8 cellular contexts compared by ENCODE assay signal in genomic region chr3:179653106-179653776, GRCh38. TPM values are rescaled to one million over a fixed set of nuclear protein-coding genes. Genes with fewer than 3 reads are reported as not detected.
A peak's percentile ranks its signal among the peaks of the same experiment; 100 is the strongest.
DNase-seq lines count a peak whose midpoint lies in the region; ATAC-seq, FAIRE-seq and TF ChIP-seq lines count a peak whose summit lies in the region.

No MANE protein-coding gene starts in this region.

- peak overlapping the region; percentile 93 for H3K9ac ChIP-seq in astrocyte (ENCODE audit: low read length)

- DNase-seq in NCI-H128 (lab: John Stamatoyannopoulos, UW; ENCODE audit: unreplicated experiment), result peak; percentile 34
- DNase-seq in T-helper 2 cell treated with Interferon-gamma antibody and Interleukin-4, amounts not matched to agents 5 μg/mL and 100 μg/mL, for 36 hours (ENCODE audit: low spot score), result peak; percentile 54
- peak; percentile 76 for DNase-seq in astrocyte (ENCODE audit: low read depth)
- peak; percentile 85 for DNase-seq in hepatocyte (ENCODE audit: low spot score)
- peak; percentile 93 for DNase-seq in retina
- no peak for DNase-seq in OCI-M2 (lab: John Stamatoyannopoulos, UW; ENCODE audit: unreplicated experiment)

- peaks cover 19% of the 10 kb centered on the region for H3K36me3 Mint-ChIP-seq in T-helper 2 cell treated with Interferon-gamma antibody and Interleukin-4, amounts not matched to agents 5 μg/mL and 100 μg/mL, for 36 hours (ENCODE audit: low read depth)
- H3K36me3 Mint-ChIP-seq in astrocyte (ENCODE audit: low read depth, unreplicated experiment), result peaks cover 2% of the 10 kb centered on the region

- peaks cover 47% of the 10 kb centered on the region for H3K79me2 ChIP-seq in astrocyte (ENCODE audit: insufficient read depth, low read length)
- peaks cover 34% of the 10 kb centered on the region for H3K79me2 ChIP-seq in hepatocyte

- no peak for FAIRE-seq in astrocyte (lab: Jason Lieb, UNC)

- no peaks in the 10 kb centered on the region for H3K9me3 ChIP-seq in astrocyte (ENCODE audit: insufficient read depth, low read depth, low read length)
- no peaks in the 10 kb centered on the region for H3K9me3 ChIP-seq in hepatocyte (ENCODE audit: low read depth)

- H3K27me3 Mint-ChIP-seq in T-helper 2 cell treated with Interferon-gamma antibody and Interleukin-4, amounts not matched to agents 5 μg/mL and 100 μg/mL, for 36 hours (ENCODE audit: low read depth), result peaks cover 9% of the 10 kb centered on the region
- no peaks in the 10 kb centered on the region for H3K27me3 Mint-ChIP-seq in astrocyte (ENCODE audit: low read depth, unreplicated experiment)

- peaks cover 23% of the 10 kb centered on the region for H3K4me1 Mint-ChIP-seq in T-helper 2 cell treated with Interferon-gamma antibody and Interleukin-4, amounts not matched to agents 5 μg/mL and 100 μg/mL, for 36 hours (ENCODE audit: low read depth)
- H3K4me1 Mint-ChIP-seq in astrocyte (ENCODE audit: low read depth, unreplicated experiment), result peaks cover 8% of the 10 kb centered on the region

- H3K27ac ChIP-seq in astrocyte (ENCODE audit: low read depth, low read length) (peak overlapping the region; percentile 92), hepatocyte (peak overlapping the region; percentile 94)

- H3K36me3 ChIP-seq in astrocyte (ENCODE audit: insufficient read depth, low read length) (no peaks in the 10 kb centered on the region), hepatocyte (replicated peaks; ENCODE audit: insufficient read depth, low read depth) (no peaks in the 10 kb centered on the region)

- peaks cover 28% of the 10 kb centered on the region for H4K20me1 ChIP-seq in astrocyte (ENCODE audit: insufficient read depth, low read length)
- H4K20me1 ChIP-seq in hepatocyte (ENCODE audit: insufficient read depth, poor library complexity, severe bottlenecking), result no peaks in the 10 kb centered on the region

- H2AFZ ChIP-seq in astrocyte (ENCODE audit: low read depth, low read length) (peak overlapping the region; percentile 94), hepatocyte (peak overlapping the region; percentile 57)

- H3K4me2 ChIP-seq in astrocyte (ENCODE audit: low read length) (peak overlapping the region; percentile 99), hepatocyte (peak overlapping the region; percentile 94)

- ATAC-seq in GM18499 (IDR thresholded peaks at IDR 0.05; ENCODE audit: insufficient read depth, unreplicated experiment) (peak; percentile 37), HG02763 (IDR thresholded peaks at IDR 0.05; ENCODE audit: unreplicated experiment) (peak; percentile 64)

- WGBS in hepatocyte (ENCODE audit: low lambda C conversion rate, missing lambda C conversion rate), result under 1% methylated on average over 37 of the region's 74 CpGs

- H3K9me2 ChIP-seq in hepatocyte (replicated peaks; ENCODE audit: insufficient read depth), result no peaks in the 10 kb centered on the region

- TF ChIP-seq CTCF in astrocyte (IDR thresholded peaks at IDR 0.05; ENCODE audit: insufficient read depth, low read depth, low read length), result no peak
- peak; percentile 32 for TF ChIP-seq CTCF in hepatocyte (IDR thresholded peaks at IDR 0.05; ENCODE audit: poor library complexity)

- peaks cover 11% of the 10 kb centered on the region for H3K4me1 ChIP-seq in astrocyte (ENCODE audit: insufficient read depth, low read length)
- H3K4me1 ChIP-seq in hepatocyte (ENCODE audit: insufficient read depth), result no peaks in the 10 kb centered on the region

- H3K27me3 ChIP-seq in astrocyte (ENCODE audit: insufficient read depth, low read length) (no peaks in the 10 kb centered on the region), hepatocyte (no peaks in the 10 kb centered on the region)

- H3K4me3 Mint-ChIP-seq in T-helper 2 cell treated with Interferon-gamma antibody and Interleukin-4, amounts not matched to agents 5 μg/mL and 100 μg/mL, for 36 hours, result peak overlapping the region; percentile 98
- H3K4me3 Mint-ChIP-seq in astrocyte (ENCODE audit: unreplicated experiment), result peak overlapping the region; percentile 95

- peak overlapping the region; percentile 90 for H3K27ac Mint-ChIP-seq in T-helper 2 cell treated with Interferon-gamma antibody and Interleukin-4, amounts not matched to agents 5 μg/mL and 100 μg/mL, for 36 hours
- H3K27ac Mint-ChIP-seq in astrocyte (ENCODE audit: unreplicated experiment), result peak overlapping the region; percentile 86

- H3K4me3 ChIP-seq in astrocyte (ENCODE audit: insufficient read depth, low read depth, low read length), result peak overlapping the region; percentile 70
- H3K4me3 ChIP-seq in hepatocyte, result peak overlapping the region; percentile 99

- H3K9me3 Mint-ChIP-seq in T-helper 2 cell treated with Interferon-gamma antibody and Interleukin-4, amounts not matched to agents 5 μg/mL and 100 μg/mL, for 36 hours, result no peaks in the 10 kb centered on the region
- H3K9me3 Mint-ChIP-seq in astrocyte (ENCODE audit: unreplicated experiment), result no peaks in the 10 kb centered on the region

RNA-seq across cellular contexts. Expression of gene USP13, which starts 0.4 kb away (rescaled TPM):
- total RNA-seq in astrocyte, result 6.7 and 7.4 TPM in 2 replicates
- total RNA-seq in hepatocyte, result 9.6 and 13.5 TPM in 2 replicates
- 15.7 and 26.0 TPM in 2 replicates for polyA plus RNA-seq in hepatocyte

RNA-seq across cellular contexts. Expression of gene NDUFB5, which starts 48.6 kb away (rescaled TPM):
- total RNA-seq in astrocyte, result 73.7 and 86.4 TPM in 2 replicates
- total RNA-seq in hepatocyte, result 150 and 152 TPM in 2 replicates
- 107 and 108 TPM in 2 replicates for polyA plus RNA-seq in hepatocyte

RNA-seq across cellular contexts. Expression of gene MRPL47, which starts 48.8 kb away (rescaled TPM):
- total RNA-seq in astrocyte (45.9 and 47.1 TPM in 2 replicates), hepatocyte (38.3 and 46.7 TPM in 2 replicates)
- 63.6 and 63.8 TPM in 2 replicates for polyA plus RNA-seq in hepatocyte
